15 cellular contexts compared by ENCODE assay signal in the genomic region with DNA sequence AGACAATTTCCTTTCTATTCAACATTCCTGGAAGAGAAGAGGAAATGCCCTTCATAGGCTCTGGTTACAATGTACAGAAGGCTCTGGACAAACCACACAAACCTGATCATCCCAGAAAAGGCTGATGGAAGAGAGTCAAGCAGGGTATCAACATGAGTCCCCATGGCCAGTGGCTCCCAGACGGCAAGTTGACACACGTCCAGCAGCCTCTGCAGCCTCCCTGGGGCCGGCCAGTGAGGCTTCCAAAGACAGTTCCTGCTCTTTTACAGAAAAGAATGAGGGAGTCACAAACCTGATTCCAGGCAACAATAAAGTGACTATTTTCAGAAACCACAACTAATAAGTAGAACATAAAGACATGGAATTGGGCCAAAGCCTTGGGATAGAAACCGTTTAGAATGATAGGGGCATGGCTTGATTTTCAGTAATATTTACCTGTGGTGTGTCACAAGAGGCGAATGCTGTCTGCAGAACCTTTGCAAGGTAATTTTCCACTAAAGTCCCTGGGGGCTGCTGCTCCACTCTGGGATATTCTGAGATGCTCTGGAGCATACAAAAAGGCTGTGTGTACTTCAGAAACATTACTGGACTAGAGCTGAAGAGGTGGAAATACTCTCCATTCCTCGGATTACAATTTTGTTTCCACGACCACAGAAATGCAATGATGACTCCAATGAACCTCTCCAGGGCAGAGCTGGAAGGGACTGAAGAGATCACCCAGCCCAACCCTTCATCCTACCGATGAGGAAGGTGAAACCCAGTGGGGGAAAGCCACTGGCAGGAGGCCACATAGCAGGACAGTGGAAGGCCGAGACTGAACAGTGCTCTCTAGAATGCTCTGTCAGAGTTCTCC. TPM values are rescaled to one million over a fixed set of nuclear protein-coding genes. Genes with fewer than 3 reads are reported as not detected.
DNase-seq lines count a peak whose midpoint lies in the region; ATAC-seq and TF ChIP-seq lines count a peak whose summit lies in the region.
"Had no signal": no experiment of that assay in that cellular context is flagged by ENCODE, and none has a peak within 500 bp of the region (broad histone marks: within the 10 kb centered on the region; RNA-seq: fewer than 3 reads in every experiment).

No MANE protein-coding gene starts in this region.

- H3K4me1 ChIP-seq in right cardiac atrium (ENCODE audit: control insufficient read depth, insufficient read depth, low read length) (peaks cover 4% of the 10 kb centered on the region), SK-N-SH (ENCODE audit: control insufficient read depth in 1 of 2, insufficient read depth in 2 of 2, low read depth in 1 of 2, low read length in 1 of 2) (peaks cover under 1 to 11% of the 10 kb centered on the region in 2 experiments; a peak in 2 of 4 replicates), hepatocyte (ENCODE audit: insufficient read depth) (no peaks in the 10 kb centered on the region)
- H3K4me1 ChIP-seq: HAP-1, transverse colon had no signal

- H3K4me2 ChIP-seq in SK-N-SH (peak overlapping the region; percentile 8; the same call in 1 of the 2 replicates), hepatocyte (no peak overlapping the region)

- no peak; a peak in 1 of 4 replicates for TF ChIP-seq EP300 in SK-N-SH (IDR thresholded peaks at IDR 0.05; ENCODE audit: borderline replicate concordance in 1 of 2, low read depth in 1 of 2, low read length in 1 of 2)

- no peak for TF ChIP-seq RAD21 in SK-N-SH (IDR thresholded peaks at IDR 0.05; ENCODE audit: low read length)

- H3K9me3 ChIP-seq in right cardiac atrium (ENCODE audit: control insufficient read depth, low read length) (no peaks in the 10 kb centered on the region), SK-N-SH (no peaks in the 10 kb centered on the region), hepatocyte (ENCODE audit: low read depth) (no peaks in the 10 kb centered on the region)
- H3K9me3 ChIP-seq: HAP-1, left ventricle myocardium inferior, transverse colon had no signal

- intact Hi-C loops in right cardiac atrium (cut with DNase I) (no loop called here), left cardiac atrium (cut with DNase I) (loop anchor here in 1 of 2 donors (2.0 to 10.0 kb wide), 2 partner anchors 38 to 166 kb away; no protein-coding TSS in a partner anchor)

- no peak for DNase-seq in right cardiac atrium
- no peak for DNase-seq in left cardiac atrium
- DNase-seq in SK-N-SH = no peak
- DNase-seq in fibroblast of villous mesenchyme (ENCODE audit: low read depth) = peak; percentile 34
- no peak for DNase-seq in NOMO-1 treated with DMSO at 0.1 percent for 48 hours (lab: John Stamatoyannopoulos, UW; ENCODE audit: unreplicated experiment)
- no peak for DNase-seq in activated CD4-positive, alpha-beta T cell treated with anti-CD3 and anti-CD28 coated beads, Interleukin-2, amount 50 U/mL, for 1 hour
- no peak for DNase-seq in hepatocyte (ENCODE audit: low spot score)
- DNase-seq: activated CD4-positive, alpha-beta T cell treated with anti-CD3 and anti-CD28 coated beads for 48 hours; left ventricle myocardium inferior; NCI-H1694 treated with DMSO at 0.1 percent for 48 hours; transverse colon had no signal

- ATAC-seq in right cardiac atrium (no peak), left cardiac atrium (no peak), HG02973 (IDR thresholded peaks at IDR 0.05; ENCODE audit: unreplicated experiment) (no peak)
- ATAC-seq: foreskin keratinocyte had no signal

- peak overlapping the region; percentile 13 for H3K27ac ChIP-seq in right cardiac atrium (ENCODE audit: low read length)
- peak overlapping the region in 1 of 2 experiments; percentile 7; a peak in 1 of 4 replicates for H3K27ac ChIP-seq in SK-N-SH (ENCODE audit: low read depth in 2 of 2, low read length in 1 of 2)
- H3K27ac ChIP-seq in hepatocyte = no peak overlapping the region
- H3K27ac ChIP-seq: coronary artery, foreskin keratinocyte, left ventricle myocardium inferior, transverse colon had no signal

- POLR2A ChIA-PET in SK-N-SH (lab: Yijun Ruan, JAX) = no interaction called here

- H3K36me3 ChIP-seq in SK-N-SH (replicated peaks in 1 of 2; ENCODE audit: control insufficient read depth in 1 of 2, insufficient read depth in 2 of 2, low read length in 1 of 2) (peaks cover under 1 to 28% of the 10 kb centered on the region in 2 experiments), hepatocyte (replicated peaks; ENCODE audit: insufficient read depth, low read depth) (no peaks in the 10 kb centered on the region)
- H3K36me3 ChIP-seq: HAP-1 had no signal

- H3F3A ChIP-seq in SK-N-SH (replicated peaks; ENCODE audit: insufficient read depth) = no peaks in the 10 kb centered on the region

- H2AFZ ChIP-seq in SK-N-SH (ENCODE audit: low read depth) (no peak overlapping the region), hepatocyte (no peak overlapping the region)

- H3K27me3 ChIP-seq in right cardiac atrium (ENCODE audit: control insufficient read depth, insufficient read depth) (no peaks in the 10 kb centered on the region), SK-N-SH (ENCODE audit: insufficient read depth) (no peaks in the 10 kb centered on the region), hepatocyte (no peaks in the 10 kb centered on the region)
- H3K27me3 ChIP-seq: foreskin keratinocyte, transverse colon had no signal

- CTCF ChIA-PET in SK-N-SH (lab: Yijun Ruan, JAX) = interaction anchor here (1.3 kb wide), 1 partner anchor 308 kb away, joined by 3 read pairs; no protein-coding TSS in a partner anchor

- WGBS in right cardiac atrium = 68% methylated on average over 9 of the region's 9 CpGs
- WGBS in SK-N-SH (ENCODE audit: low lambda C conversion rate) = 80% methylated on average over 9 of the region's 9 CpGs
- WGBS in hepatocyte (ENCODE audit: low lambda C conversion rate, missing lambda C conversion rate) = 81% methylated on average over 9 of the region's 9 CpGs

- H3K4me3 ChIP-seq in right cardiac atrium (ENCODE audit: low read length) (no peak overlapping the region), SK-N-SH (ENCODE audit: low read depth in 2 of 2, low read length in 1 of 2) (no peak overlapping the region), fibroblast of villous mesenchyme (ENCODE audit: low read depth, low read length) (no peak overlapping the region), hepatocyte (no peak overlapping the region)
- H3K4me3 ChIP-seq: coronary artery, HAP-1, left ventricle myocardium inferior, transverse colon had no signal

- H3K9ac ChIP-seq in SK-N-SH = no peak overlapping the region

- peaks cover 67% of the 10 kb centered on the region for H3K79me2 ChIP-seq in SK-N-SH (ENCODE audit: insufficient read depth)
- peaks cover 61% of the 10 kb centered on the region for H3K79me2 ChIP-seq in hepatocyte

- H3K9me2 ChIP-seq in SK-N-SH (no peaks in the 10 kb centered on the region), hepatocyte (replicated peaks; ENCODE audit: insufficient read depth) (no peaks in the 10 kb centered on the region)

- H4K20me1 ChIP-seq in SK-N-SH (ENCODE audit: insufficient read depth) (peaks cover 65% of the 10 kb centered on the region), hepatocyte (ENCODE audit: insufficient read depth, poor library complexity, severe bottlenecking) (peaks cover 14% of the 10 kb centered on the region)

- TF ChIP-seq CTCF in SK-N-SH (IDR thresholded peaks at IDR 0.05) = no peak
- no peak for TF ChIP-seq CTCF in fibroblast of villous mesenchyme (IDR thresholded peaks at IDR 0.05; ENCODE audit: insufficient read depth, low read depth, low read length)
- no peak for TF ChIP-seq CTCF in hepatocyte (IDR thresholded peaks at IDR 0.05; ENCODE audit: poor library complexity)

TF ChIP-seq in SK-N-SH, 30 proteins besides CTCF, POLR2A, EP300 and RAD21:
- no peak for TF ChIP-seq YY1 (IDR thresholded peaks at IDR 0.05; ENCODE audit: low read depth)
- TF ChIP-seq, protein P1, sequence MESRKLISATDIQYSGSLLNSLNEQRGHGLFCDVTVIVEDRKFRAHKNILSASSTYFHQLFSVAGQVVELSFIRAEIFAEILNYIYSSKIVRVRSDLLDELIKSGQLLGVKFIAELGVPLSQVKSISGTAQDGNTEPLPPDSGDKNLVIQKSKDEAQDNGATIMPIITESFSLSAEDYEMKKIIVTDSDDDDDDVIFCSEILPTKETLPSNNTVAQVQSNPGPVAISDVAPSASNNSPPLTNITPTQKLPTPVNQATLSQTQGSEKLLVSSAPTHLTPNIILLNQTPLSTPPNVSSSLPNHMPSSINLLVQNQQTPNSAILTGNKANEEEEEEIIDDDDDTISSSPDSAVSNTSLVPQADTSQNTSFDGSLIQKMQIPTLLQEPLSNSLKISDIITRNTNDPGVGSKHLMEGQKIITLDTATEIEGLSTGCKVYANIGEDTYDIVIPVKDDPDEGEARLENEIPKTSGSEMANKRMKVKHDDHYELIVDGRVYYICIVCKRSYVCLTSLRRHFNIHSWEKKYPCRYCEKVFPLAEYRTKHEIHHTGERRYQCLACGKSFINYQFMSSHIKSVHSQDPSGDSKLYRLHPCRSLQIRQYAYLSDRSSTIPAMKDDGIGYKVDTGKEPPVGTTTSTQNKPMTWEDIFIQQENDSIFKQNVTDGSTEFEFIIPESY (IDR thresholded peaks at IDR 0.05; ENCODE audit: borderline replicate concordance, low read depth) = no peak

RNA-seq across cellular contexts. Expression of a gene that starts 10.4 kb away (rescaled TPM):
- 10 to 100 TPM; 19.9 to 22.2 (median 20.6) TPM for total RNA-seq in right cardiac atrium
- polyA plus RNA-seq in right cardiac atrium = 22.7 TPM
- 10 to 100 TPM; 15.0 to 21.2 TPM for total RNA-seq in left cardiac atrium
- 35.0 and 38.2 TPM in 2 replicates for polyA plus RNA-seq in SK-N-SH (2012; rRNA removed)
- polyA plus RNA-seq in SK-N-SH (2012; cell fraction: cytosol; rRNA removed) = 27.6 and 33.7 TPM in 2 replicates
- 26.2 and 26.9 TPM in 2 replicates for polyA plus RNA-seq in SK-N-SH (2012; cell fraction: nucleus; rRNA removed)
- total RNA-seq in fibroblast of villous mesenchyme = 19.0 and 23.2 TPM in 2 replicates
- total RNA-seq in hepatocyte = 15.4 and 17.2 TPM in 2 replicates
- polyA plus RNA-seq in hepatocyte = 32.1 and 38.0 TPM in 2 replicates
